Comparison of ENCODE assay signal across 8 cellular contexts in the genomic region with DNA sequence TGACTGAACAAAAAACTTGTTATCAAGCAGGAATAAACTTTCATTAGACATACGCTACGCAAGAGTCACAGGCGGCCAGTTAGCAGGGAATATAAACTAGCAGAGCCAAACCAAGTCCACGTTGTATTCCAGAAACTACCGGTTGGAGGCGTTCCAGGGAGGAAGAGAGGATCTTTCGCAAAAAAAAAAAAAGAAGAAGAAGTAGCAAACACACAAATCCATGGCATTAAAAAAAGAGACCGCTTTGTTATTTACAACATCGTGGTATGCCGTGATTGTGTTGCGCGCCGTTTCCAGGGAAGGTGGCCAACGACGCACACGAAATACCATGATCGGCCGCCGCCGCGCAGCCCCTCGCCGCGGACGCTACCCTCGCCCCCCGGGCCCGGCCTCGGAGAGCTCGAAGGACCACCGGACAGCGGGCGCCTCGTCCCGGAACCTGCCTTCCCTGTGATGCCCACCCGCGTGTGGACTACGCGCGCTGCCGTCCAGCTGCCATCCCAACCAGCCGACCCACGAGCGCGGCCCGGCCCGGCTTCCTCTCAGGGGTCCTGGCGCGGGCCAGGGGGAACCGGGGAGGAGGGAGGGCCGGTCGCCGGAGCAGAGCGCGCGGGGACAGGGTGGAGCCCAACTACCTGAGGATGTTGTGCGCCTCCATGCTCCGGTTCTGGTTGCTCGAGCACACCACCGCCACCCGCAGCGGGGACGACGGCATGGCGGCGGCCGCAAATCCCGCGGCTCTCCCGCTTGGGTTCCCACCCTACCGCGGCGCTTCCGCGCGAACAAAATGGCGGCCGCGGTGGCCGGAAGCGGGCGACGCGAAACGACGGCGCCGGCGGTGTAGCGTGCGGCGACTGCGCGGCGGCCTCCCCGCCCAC. TPM values are rescaled to one million over a fixed set of nuclear protein-coding genes. Genes with fewer than 3 reads are reported as not detected.
DNase-seq lines count a peak whose midpoint lies in the region; ATAC-seq, FAIRE-seq and TF ChIP-seq lines count a peak whose summit lies in the region.

No MANE protein-coding gene starts in this region.

- in situ Hi-C loops in GM13976 (cut with MboI; ENCODE audit: low sequenced_read_pairs, unreplicated experiment): no loop called here
- in situ Hi-C loops in HepG2 (cut with HindIII; ENCODE audit: extremely low pct_ligation_motif_present, low pct_unique_long_range_greater_than_20kb): no loop called here

- peak in 1 of 2 experiments; percentile 19; a peak in 1 of 4 replicates for TF ChIP-seq POLR2A in HepG2 (IDR thresholded peaks at IDR 0.05; ENCODE audit: insufficient read depth in 1 of 2, low read depth in 2 of 2, low read length in 2 of 2)

- peaks cover 45% of the 10 kb centered on the region for H3K79me2 ChIP-seq in HepG2 (ENCODE audit: insufficient read depth, low read length)

- BruUV-seq in A673 (replicated peaks; lab: Mats Ljungman, UMichigan): no TSS peak
- no TSS peak for BruUV-seq in HepG2 (replicated peaks; lab: Mats Ljungman, UMichigan)

- peak overlapping the region; percentile 99 for H3K27ac ChIP-seq in A673 (ENCODE audit: low read depth, low read length, poor library complexity, severe bottlenecking)
- H3K27ac ChIP-seq in colonic mucosa: peak overlapping the region; percentile 95
- H3K27ac ChIP-seq in HepG2 (ENCODE audit: extremely low read length, insufficient read depth, low read length): peak overlapping the region; percentile 87

- H2AFZ ChIP-seq in HepG2 (ENCODE audit: low read length): no peak overlapping the region

- POLR2A ChIA-PET in A673 (lab: Charles Lee; ENCODE audit: low non-redundant PET) (no interaction called here), HepG2 (lab: Yijun Ruan, JAX) (interaction anchor here (1.7 kb wide), 1 partner anchor 40 kb away, joined by 8 read pairs; no protein-coding TSS in a partner anchor)

- H3K4me3 ChIP-seq in A673 (ENCODE audit: low read depth, low read length, poor library complexity, severe bottlenecking): peak overlapping the region; percentile 100
- peak overlapping the region; percentile 95 for H3K4me3 ChIP-seq in WI38 (ENCODE audit: low read depth, low read length)
- peak overlapping the region; percentile 80 for H3K4me3 ChIP-seq in colonic mucosa
- H3K4me3 ChIP-seq in HepG2 (replicated peaks in 1 of 3; ENCODE audit: insufficient read depth in 1 of 3, low read depth in 2 of 3, low read length in 3 of 3): peak overlapping the region; percentile 86 to 99 (median 99)

- H3K9me3 ChIP-seq in A673 (ENCODE audit: low read depth, low read length, poor library complexity, severe bottlenecking) (no peaks in the 10 kb centered on the region), colonic mucosa (no peaks in the 10 kb centered on the region), HepG2 (ENCODE audit: low read length) (no peaks in the 10 kb centered on the region)

- peaks cover 7% of the 10 kb centered on the region for H3K27me3 ChIP-seq in A673 (replicated peaks; ENCODE audit: insufficient read depth, low read depth, low read length, poor library complexity)
- no peaks in the 10 kb centered on the region for H3K27me3 ChIP-seq in colonic mucosa
- H3K27me3 ChIP-seq in HepG2 (ENCODE audit: control insufficient read depth in 1 of 2, insufficient read depth in 2 of 2, low read length in 2 of 2): peaks cover 0 to 13% of the 10 kb centered on the region in 2 experiments; a peak in 1 of 5 replicates

- H3K4me1 ChIP-seq in A673 (ENCODE audit: insufficient read depth, low read length, poor library complexity, severe bottlenecking) (peaks cover 13% of the 10 kb centered on the region), colonic mucosa (peaks cover 8% of the 10 kb centered on the region), HepG2 (ENCODE audit: insufficient read depth, low read length) (peaks cover 55% of the 10 kb centered on the region)

- peak; percentile 59 for FAIRE-seq in HepG2 (lab: Jason Lieb, UNC)

- H3K9ac ChIP-seq in colonic mucosa (ENCODE audit: low read depth in 2 of 2, low read length in 2 of 2) (peak overlapping the region; percentile 91 to 98), HepG2 (ENCODE audit: insufficient read depth, low read depth, low read length) (peak overlapping the region; percentile 96)

- ATAC-seq in HG02884 (IDR thresholded peaks at IDR 0.05; ENCODE audit: unreplicated experiment): peak; percentile 53
- ATAC-seq in HepG2: peak; percentile 61

- WGBS in HepG2 (ENCODE audit: low lambda C conversion rate): 1% methylated on average over 17 of the region's 96 CpGs

- H3K4me2 ChIP-seq in HepG2 (ENCODE audit: low read depth, low read length): peak overlapping the region; percentile 94

- TF ChIP-seq CTCF in A673 (conservative IDR thresholded peaks at IDR 0.05; ENCODE audit: low read depth, low read length) (peak; percentile 42; the same call in 1 of the 2 replicates), GM13976 (IDR thresholded peaks at IDR 0.05; ENCODE audit: borderline replicate concordance, control extremely low read depth, extremely low read depth, insufficient read depth, missing control alignments) (peak; percentile 16), WI38 (IDR thresholded peaks at IDR 0.05; ENCODE audit: low read depth, low read length) (no peak), colonic mucosa (IDR thresholded peaks at IDR 0.05) (peak; percentile 24), HepG2 (CRISPR knock-in tag; IDR thresholded peaks at IDR 0.05) (peak; percentile 50)

- TF ChIP-seq EP300 in HepG2 (IDR thresholded peaks at IDR 0.05; ENCODE audit: low read depth in 2 of 2, low read length in 2 of 2) (no peak), HepG2 (CRISPR knock-in tag; IDR thresholded peaks at IDR 0.05; ENCODE audit: borderline replicate concordance) (no peak)

- intact Hi-C loops in A673 (cut with micrococcal nuclease; ENCODE audit: unreplicated experiment) (no loop called here), colonic mucosa (cut with DNase I) (no loop called here), HepG2 (cut with micrococcal nuclease; ENCODE audit: unreplicated experiment) (no loop called here)

- CTCF ChIA-PET in A673 (lab: Charles Lee) (no interaction called here), HepG2 (lab: Yijun Ruan, JAX; ENCODE audit: low intra/inter-chr PET ratio, low total read pairs) (no interaction called here)

- DNase-seq in A673 (ENCODE audit: low spot score) (peak; percentile 83), GM13976 (ENCODE audit: low spot score) (peak; percentile 90), NCI-H146 treated with DMSO at 0.1 percent for 48 hours (lab: John Stamatoyannopoulos, UW; ENCODE audit: unreplicated experiment) (peak; percentile 15), colonic mucosa (peak; percentile 63), HepG2 (ENCODE audit: low spot score) (peak; percentile 57)
- DNase-seq in stimulated activated CD4-positive, alpha-beta T cell treated with anti-CD3 and anti-CD28 coated beads, TNF-alpha, amount 100 ng/mL, for 24 hours (ENCODE audit: low read depth in 3 of 3): peak; percentile 35 to 65 (median 49)

- H4K20me1 ChIP-seq in HepG2 (ENCODE audit: insufficient read depth, low read length): peaks cover 10% of the 10 kb centered on the region

- TF ChIP-seq RAD21 in HepG2 (CRISPR knock-in tag; IDR thresholded peaks at IDR 0.05): no peak

- H3K36me3 ChIP-seq in A673 (ENCODE audit: insufficient read depth, low read length, poor library complexity, severe bottlenecking) (peaks cover 29% of the 10 kb centered on the region), colonic mucosa (no peaks in the 10 kb centered on the region), HepG2 (replicated peaks in 1 of 2; ENCODE audit: control insufficient read depth in 1 of 2, insufficient read depth in 2 of 2, low read length in 2 of 2) (peaks cover 2 to 11% of the 10 kb centered on the region in 2 experiments; a peak in 4 of 5 replicates)

RNA-seq across cellular contexts. Expression of gene SSU72, which starts 0.6 kb away (rescaled TPM):
- total RNA-seq in A673 (2021) (182 and 193 TPM in 2 replicates), colonic mucosa (100 to 1,000 TPM; 120 to 175 TPM), HepG2 (2016; rRNA removed; fragmentation: Illumina TruSeq; extraction: Trizol) (63.5 and 67.1 TPM in 2 replicates)
- 174 and 181 TPM in 2 replicates for total RNA-seq in HepG2 (2016; cell fraction: cytosol; rRNA removed; fragmentation: Illumina TruSeq; extraction: Trizol; ENCODE audit: low read depth)
- 55.4 and 71.0 TPM in 2 replicates for total RNA-seq in HepG2 (2016; cell fraction: insoluble cytoplasmic fraction; rRNA removed; fragmentation: Illumina TruSeq; extraction: Trizol)
- 205 and 206 TPM in 2 replicates for total RNA-seq in HepG2 (2016; cell fraction: membrane; rRNA removed; fragmentation: Illumina TruSeq; extraction: Trizol)
- total RNA-seq in HepG2 (2016; cell fraction: nucleus; rRNA removed; fragmentation: Illumina TruSeq; extraction: Trizol): 33.8 and 37.5 TPM in 2 replicates
- polyA plus RNA-seq in HepG2 (2011; rRNA removed): 41.7 and 42.8 TPM in 2 replicates
- 46.2 and 47.3 TPM in 2 replicates for polyA plus RNA-seq in HepG2 (2011; cell fraction: cytosol; rRNA removed)
- 54.5 and 58.4 TPM in 2 replicates for polyA plus RNA-seq in HepG2 (2011; cell fraction: nucleus; rRNA removed)
- polyA plus RNA-seq in HepG2 (2012): 78.4 and 81.7 TPM in 2 replicates
- 402 and 408 TPM in 2 replicates for polyA plus RNA-seq in HepG2 (2016; cell fraction: cytosol; fragmentation: Illumina TruSeq; extraction: Trizol; ENCODE audit: low read depth)
- polyA plus RNA-seq in HepG2 (2016; cell fraction: insoluble cytoplasmic fraction; fragmentation: Illumina TruSeq; extraction: Trizol; ENCODE audit: low read depth): 95.7 and 105 TPM in 2 replicates
- polyA plus RNA-seq in HepG2 (2016; cell fraction: membrane; fragmentation: Illumina TruSeq; extraction: Trizol; ENCODE audit: low read depth): 348 and 359 TPM in 2 replicates
- polyA plus RNA-seq in HepG2 (2016; cell fraction: nucleus; fragmentation: Illumina TruSeq; extraction: Trizol; ENCODE audit: insufficient read depth, low read depth): 88.7 and 92.0 TPM in 2 replicates
- 60.1 and 74.5 TPM in 2 replicates for polyA minus RNA-seq in HepG2 (2011; rRNA and poly(A)+ RNA removed; ENCODE audit: low replicate concordance)
- polyA minus RNA-seq in HepG2 (2011; cell fraction: cytosol; rRNA and poly(A)+ RNA removed): 44.8 and 47.0 TPM in 2 replicates
- 35.7 and 37.5 TPM in 2 replicates for polyA minus RNA-seq in HepG2 (2011; cell fraction: nucleus; rRNA and poly(A)+ RNA removed)

RNA-seq across cellular contexts. Expression of gene FNDC10, which starts 25.9 kb away (rescaled TPM):
- total RNA-seq in A673 (2021) (1.7 and 2.5 TPM in 2 replicates), colonic mucosa (1 to 10 TPM; 2.9 to 4.2 TPM), HepG2 (2016; rRNA removed; fragmentation: Illumina TruSeq; extraction: Trizol) (2.0 and 2.5 TPM in 2 replicates)
- total RNA-seq in HepG2 (2016; cell fraction: cytosol; rRNA removed; fragmentation: Illumina TruSeq; extraction: Trizol; ENCODE audit: low read depth): 6.6 and 6.8 TPM in 2 replicates
- total RNA-seq in HepG2 (2016; cell fraction: insoluble cytoplasmic fraction; rRNA removed; fragmentation: Illumina TruSeq; extraction: Trizol): 2.4 and 2.8 TPM in 2 replicates
- 10.4 and 11.3 TPM in 2 replicates for total RNA-seq in HepG2 (2016; cell fraction: membrane; rRNA removed; fragmentation: Illumina TruSeq; extraction: Trizol)
- total RNA-seq in HepG2 (2016; cell fraction: nucleus; rRNA removed; fragmentation: Illumina TruSeq; extraction: Trizol): 1.1 and 1.3 TPM in 2 replicates
- 2.2 and 3.1 TPM in 2 replicates for polyA plus RNA-seq in HepG2 (2011; rRNA removed)
- 2.6 and 5.4 TPM in 2 replicates for polyA plus RNA-seq in HepG2 (2011; cell fraction: cytosol; rRNA removed)
- polyA plus RNA-seq in HepG2 (2011; cell fraction: nucleus; rRNA removed): 3.9 and 4.3 TPM in 2 replicates
- polyA plus RNA-seq in HepG2 (2012): 4.0 and 4.3 TPM in 2 replicates
- 20.0 and 21.4 TPM in 2 replicates for polyA plus RNA-seq in HepG2 (2016; cell fraction: cytosol; fragmentation: Illumina TruSeq; extraction: Trizol; ENCODE audit: low read depth)
- polyA plus RNA-seq in HepG2 (2016; cell fraction: insoluble cytoplasmic fraction; fragmentation: Illumina TruSeq; extraction: Trizol; ENCODE audit: low read depth): 5.1 and 6.0 TPM in 2 replicates
- 21.7 and 28.5 TPM in 2 replicates for polyA plus RNA-seq in HepG2 (2016; cell fraction: membrane; fragmentation: Illumina TruSeq; extraction: Trizol; ENCODE audit: low read depth)
- 4.3 and 4.8 TPM in 2 replicates for polyA plus RNA-seq in HepG2 (2016; cell fraction: nucleus; fragmentation: Illumina TruSeq; extraction: Trizol; ENCODE audit: insufficient read depth, low read depth)
- 4.9 TPM in 1 of 2 replicates, not detected in the other for polyA minus RNA-seq in HepG2 (2011; rRNA and poly(A)+ RNA removed; ENCODE audit: low replicate concordance)
- 4.0 and 4.4 TPM in 2 replicates for polyA minus RNA-seq in HepG2 (2011; cell fraction: cytosol; rRNA and poly(A)+ RNA removed)
- polyA minus RNA-seq in HepG2 (2011; cell fraction: nucleus; rRNA and poly(A)+ RNA removed): 0.64 and 1.1 TPM in 2 replicates

RNA-seq across cellular contexts. Expression of gene TMEM240, which starts 33.7 kb away (rescaled TPM):
- total RNA-seq in A673 (2021) (6.8 and 9.1 TPM in 2 replicates), colonic mucosa (under 1 TPM; 0.77 to 0.91 TPM), HepG2 (2016; rRNA removed; fragmentation: Illumina TruSeq; extraction: Trizol) (not detected in 2 replicates)
- total RNA-seq in HepG2 (2016; cell fraction: cytosol; rRNA removed; fragmentation: Illumina TruSeq; extraction: Trizol; ENCODE audit: low read depth): not detected in 2 replicates
- total RNA-seq in HepG2 (2016; cell fraction: insoluble cytoplasmic fraction; rRNA removed; fragmentation: Illumina TruSeq; extraction: Trizol): not detected in 2 replicates
- total RNA-seq in HepG2 (2016; cell fraction: membrane; rRNA removed; fragmentation: Illumina TruSeq; extraction: Trizol): not detected in 2 replicates
- not detected in 2 replicates for total RNA-seq in HepG2 (2016; cell fraction: nucleus; rRNA removed; fragmentation: Illumina TruSeq; extraction: Trizol)
- polyA plus RNA-seq in HepG2 (2011; rRNA removed): 0.17 and 0.21 TPM in 2 replicates
- 0.17 TPM in 1 of 2 replicates, not detected in the other for polyA plus RNA-seq in HepG2 (2011; cell fraction: cytosol; rRNA removed)
- polyA plus RNA-seq in HepG2 (2011; cell fraction: nucleus; rRNA removed): 3.9 and 4.5 TPM in 2 replicates
- polyA plus RNA-seq in HepG2 (2012): 0.58 and 1.1 TPM in 2 replicates
- not detected in 2 replicates for polyA plus RNA-seq in HepG2 (2016; cell fraction: cytosol; fragmentation: Illumina TruSeq; extraction: Trizol; ENCODE audit: low read depth)
- polyA plus RNA-seq in HepG2 (2016; cell fraction: insoluble cytoplasmic fraction; fragmentation: Illumina TruSeq; extraction: Trizol; ENCODE audit: low read depth): 0.34 TPM in 1 of 2 replicates, not detected in the other
- polyA plus RNA-seq in HepG2 (2016; cell fraction: membrane; fragmentation: Illumina TruSeq; extraction: Trizol; ENCODE audit: low read depth): not detected in 2 replicates
- 0.90 TPM in 1 of 2 replicates, not detected in the other for polyA plus RNA-seq in HepG2 (2016; cell fraction: nucleus; fragmentation: Illumina TruSeq; extraction: Trizol; ENCODE audit: insufficient read depth, low read depth)
- polyA minus RNA-seq in HepG2 (2011; rRNA and poly(A)+ RNA removed; ENCODE audit: low replicate concordance): not detected in 2 replicates
- not detected in 2 replicates for polyA minus RNA-seq in HepG2 (2011; cell fraction: cytosol; rRNA and poly(A)+ RNA removed)
- not detected in 2 replicates for polyA minus RNA-seq in HepG2 (2011; cell fraction: nucleus; rRNA and poly(A)+ RNA removed)

RNA-seq across cellular contexts. Expression of gene MIB2, which starts 41.2 kb away (rescaled TPM):
- total RNA-seq in A673 (2021) (38.7 and 49.8 TPM in 2 replicates), colonic mucosa (100 to 1,000 TPM in 1 of 2 donors, 10 to 100 TPM in 1; 57.0 to 121 TPM), HepG2 (2016; rRNA removed; fragmentation: Illumina TruSeq; extraction: Trizol) (10.3 and 30.4 TPM in 2 replicates)
- 16.4 and 16.7 TPM in 2 replicates for total RNA-seq in HepG2 (2016; cell fraction: cytosol; rRNA removed; fragmentation: Illumina TruSeq; extraction: Trizol; ENCODE audit: low read depth)
- total RNA-seq in HepG2 (2016; cell fraction: insoluble cytoplasmic fraction; rRNA removed; fragmentation: Illumina TruSeq; extraction: Trizol): 9.2 and 32.3 TPM in 2 replicates
- total RNA-seq in HepG2 (2016; cell fraction: membrane; rRNA removed; fragmentation: Illumina TruSeq; extraction: Trizol): 20.6 and 22.6 TPM in 2 replicates
- total RNA-seq in HepG2 (2016; cell fraction: nucleus; rRNA removed; fragmentation: Illumina TruSeq; extraction: Trizol): 24.1 and 25.9 TPM in 2 replicates
- polyA plus RNA-seq in HepG2 (2011; rRNA removed): 19.9 and 31.3 TPM in 2 replicates
- 12.2 and 30.4 TPM in 2 replicates for polyA plus RNA-seq in HepG2 (2011; cell fraction: cytosol; rRNA removed)
- 421 and 707 TPM in 2 replicates for polyA plus RNA-seq in HepG2 (2011; cell fraction: nucleus; rRNA removed)
- 16.8 and 35.3 TPM in 2 replicates for polyA plus RNA-seq in HepG2 (2012)
- 15.5 and 15.9 TPM in 2 replicates for polyA plus RNA-seq in HepG2 (2016; cell fraction: cytosol; fragmentation: Illumina TruSeq; extraction: Trizol; ENCODE audit: low read depth)
- polyA plus RNA-seq in HepG2 (2016; cell fraction: insoluble cytoplasmic fraction; fragmentation: Illumina TruSeq; extraction: Trizol; ENCODE audit: low read depth): 9.4 and 11.7 TPM in 2 replicates
- polyA plus RNA-seq in HepG2 (2016; cell fraction: membrane; fragmentation: Illumina TruSeq; extraction: Trizol; ENCODE audit: low read depth): 14.1 and 15.4 TPM in 2 replicates
- polyA plus RNA-seq in HepG2 (2016; cell fraction: nucleus; fragmentation: Illumina TruSeq; extraction: Trizol; ENCODE audit: insufficient read depth, low read depth): 59.2 and 75.4 TPM in 2 replicates
- polyA minus RNA-seq in HepG2 (2011; rRNA and poly(A)+ RNA removed; ENCODE audit: low replicate concordance): 24.6 and 100 TPM in 2 replicates
- polyA minus RNA-seq in HepG2 (2011; cell fraction: cytosol; rRNA and poly(A)+ RNA removed): 27.4 and 28.8 TPM in 2 replicates
- 51.5 and 62.8 TPM in 2 replicates for polyA minus RNA-seq in HepG2 (2011; cell fraction: nucleus; rRNA and poly(A)+ RNA removed)

RNA-seq across cellular contexts. Expression of gene MMP23B, which starts 57.9 kb away (rescaled TPM):
- 0.55 and 0.67 TPM in 2 replicates for total RNA-seq in A673 (2021)
- 1 to 10 TPM; 3.0 to 5.8 TPM for total RNA-seq in colonic mucosa
- total RNA-seq in HepG2 (2016; rRNA removed; fragmentation: Illumina TruSeq; extraction: Trizol): 0.75 and 1.0 TPM in 2 replicates
- total RNA-seq in HepG2 (2016; cell fraction: cytosol; rRNA removed; fragmentation: Illumina TruSeq; extraction: Trizol; ENCODE audit: low read depth): 1.0 and 1.4 TPM in 2 replicates
- 0.46 and 1.8 TPM in 2 replicates for total RNA-seq in HepG2 (2016; cell fraction: insoluble cytoplasmic fraction; rRNA removed; fragmentation: Illumina TruSeq; extraction: Trizol)
- total RNA-seq in HepG2 (2016; cell fraction: membrane; rRNA removed; fragmentation: Illumina TruSeq; extraction: Trizol): 1.1 and 1.5 TPM in 2 replicates
- 2.1 and 2.7 TPM in 2 replicates for total RNA-seq in HepG2 (2016; cell fraction: nucleus; rRNA removed; fragmentation: Illumina TruSeq; extraction: Trizol)
- 0.61 and 2.0 TPM in 2 replicates for polyA plus RNA-seq in HepG2 (2011; rRNA removed)
- polyA plus RNA-seq in HepG2 (2011; cell fraction: cytosol; rRNA removed): 0.92 and 1.5 TPM in 2 replicates
- polyA plus RNA-seq in HepG2 (2011; cell fraction: nucleus; rRNA removed): 16.7 and 18.0 TPM in 2 replicates
- polyA plus RNA-seq in HepG2 (2012): 0.85 and 1.5 TPM in 2 replicates
- polyA plus RNA-seq in HepG2 (2016; cell fraction: cytosol; fragmentation: Illumina TruSeq; extraction: Trizol; ENCODE audit: low read depth): 0.46 and 1.3 TPM in 2 replicates
- 0.38 and 0.46 TPM in 2 replicates for polyA plus RNA-seq in HepG2 (2016; cell fraction: insoluble cytoplasmic fraction; fragmentation: Illumina TruSeq; extraction: Trizol; ENCODE audit: low read depth)
- polyA plus RNA-seq in HepG2 (2016; cell fraction: membrane; fragmentation: Illumina TruSeq; extraction: Trizol; ENCODE audit: low read depth): 0.78 and 1.4 TPM in 2 replicates
- polyA plus RNA-seq in HepG2 (2016; cell fraction: nucleus; fragmentation: Illumina TruSeq; extraction: Trizol; ENCODE audit: insufficient read depth, low read depth): 0.47 and 1.1 TPM in 2 replicates
- polyA minus RNA-seq in HepG2 (2011; rRNA and poly(A)+ RNA removed; ENCODE audit: low replicate concordance): 0.54 and 0.75 TPM in 2 replicates
- polyA minus RNA-seq in HepG2 (2011; cell fraction: cytosol; rRNA and poly(A)+ RNA removed): 0.79 TPM in 1 of 2 replicates, not detected in the other
- 0.77 and 1.4 TPM in 2 replicates for polyA minus RNA-seq in HepG2 (2011; cell fraction: nucleus; rRNA and poly(A)+ RNA removed)

Comparison
In these comparisons a context has a peak if more than half of its experiments do, and no peak if none do; other contexts are left out.
1. Peak in every context shown above with its lines: DNase-seq, ATAC-seq, H3K4me3 ChIP-seq and H3K27ac ChIP-seq.
2. DNase-seq: peak in every context shown above with its lines; median percentile 90 in GM13976; 83 in A673; 63 in colonic mucosa; 57 in HepG2; 49 in stimulated activated CD4-positive, alpha-beta T cell treated with anti-CD3 and anti-CD28 coated beads, TNF-alpha, amount 100 ng/mL, for 24 hours; 15 in NCI-H146 treated with DMSO at 0.1 percent for 48 hours.